ENCODE assay signal across 9 cellular contexts in the genomic region with DNA sequence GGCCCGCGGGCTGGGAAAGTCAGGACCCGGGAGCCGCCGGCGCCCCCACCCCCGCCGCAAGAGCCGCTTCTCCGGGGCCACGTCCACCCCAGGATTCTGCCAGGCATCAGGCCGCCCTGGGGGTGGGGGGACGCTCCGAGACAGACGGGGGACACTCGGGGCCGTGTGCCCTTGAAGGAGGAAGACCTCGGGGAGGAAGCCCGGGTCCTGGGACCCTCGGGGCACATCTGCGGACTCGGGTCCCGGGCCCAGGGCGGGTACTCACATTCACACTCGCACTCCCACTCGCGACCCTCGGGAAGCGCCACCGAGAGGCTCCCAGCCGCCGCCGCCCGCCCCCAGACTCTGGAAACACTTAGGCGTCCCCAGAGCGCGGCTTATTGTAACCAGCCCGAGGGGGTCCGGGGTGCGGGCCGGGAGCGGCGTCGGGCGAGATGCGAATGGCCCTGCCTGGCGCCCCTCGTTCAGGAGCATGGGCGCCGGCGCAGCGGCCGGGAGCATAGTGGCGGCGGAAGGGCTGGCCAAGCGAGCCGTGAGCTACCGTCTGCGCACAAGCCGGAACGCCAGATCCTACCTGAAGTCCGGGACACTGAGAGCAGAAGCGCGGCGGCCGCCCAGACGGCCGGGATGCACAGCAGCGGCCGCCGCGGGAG. TPM values are rescaled to one million over a fixed set of nuclear protein-coding genes. Genes with fewer than 3 reads are reported as not detected.
DNase-seq lines count a peak whose midpoint lies in the region; ATAC-seq and TF ChIP-seq lines count a peak whose summit lies in the region.
"Had no signal": no experiment of that assay in that cellular context is flagged by ENCODE, and none has a peak within 500 bp of the region (broad histone marks: within the 10 kb centered on the region; RNA-seq: fewer than 3 reads in every experiment).

No MANE protein-coding gene starts in this region.

- H3K36me3 ChIP-seq in body of pancreas (replicated peaks in 1 of 2; ENCODE audit: insufficient read depth in 1 of 2, low read depth in 2 of 2) (no peaks in the 10 kb centered on the region), upper lobe of left lung (no peaks in the 10 kb centered on the region)

- H3K4me1 ChIP-seq in body of pancreas = peaks cover 35% of the 10 kb centered on the region
- peaks cover 19 to 30% (median 23%) of the 10 kb centered on the region in 4 donors for H3K4me1 ChIP-seq in upper lobe of left lung

- H3K4me3 Mint-ChIP-seq in activated CD8-positive, alpha-beta memory T cell treated with anti-CD3 and anti-CD28 coated beads, Interleukin-2, amount 10 ng/mL, durations not matched to agents 7 days and 5 days = peak overlapping the region; percentile 51

- peak; percentile 29 for ATAC-seq in activated CD8-positive, alpha-beta memory T cell treated with anti-CD3 and anti-CD28 coated beads, Interleukin-2, amount 10 ng/mL, durations not matched to agents 7 days and 5 days
- peak; percentile 21 for ATAC-seq in body of pancreas
- ATAC-seq in left colon = peak; percentile 19
- ATAC-seq in upper lobe of left lung (ENCODE audit: low FRiP score in 2 of 2) = peak in 1 of 2 donors; percentile 18
- no peak for ATAC-seq in GM21447 (IDR thresholded peaks at IDR 0.05; ENCODE audit: unreplicated experiment)

- no peak for TF ChIP-seq EP300 in upper lobe of left lung (IDR thresholded peaks at IDR 0.05)

- no peaks in the 10 kb centered on the region for H3K36me3 Mint-ChIP-seq in activated CD8-positive, alpha-beta memory T cell treated with anti-CD3 and anti-CD28 coated beads, Interleukin-2, amount 10 ng/mL, durations not matched to agents 7 days and 5 days

- H3K4me3 ChIP-seq in body of pancreas (peak overlapping the region in 1 of 2 donors; percentile 35), upper lobe of left lung (peak overlapping the region; percentile 40 to 51 (median 43))

- intact Hi-C loops in body of pancreas (cut with DNase I) (no loop called here), left colon (cut with DNase I, micrococcal nuclease) (loop anchor here in 1 of 2 donors (10.0 kb wide), 1 partner anchor 175 kb away; no protein-coding TSS in a partner anchor)

- DNase-seq in activated CD8-positive, alpha-beta memory T cell treated with anti-CD3 and anti-CD28 coated beads, Interleukin-2, amount 10 ng/mL, durations not matched to agents 7 days and 5 days = no peak
- DNase-seq in activated CD8-positive, alpha-beta memory T cell treated with anti-CD3 and anti-CD28 coated beads for 24 hours = no peak
- DNase-seq in body of pancreas = peak in 1 of 4 donors; percentile 16
- DNase-seq in left colon = peak in 1 of 2 donors; percentile 31
- DNase-seq in upper lobe of left lung = peak in 1 of 2 donors; percentile 86
- no peak for DNase-seq in NCI-H187 treated with DMSO at 0.1 percent for 48 hours (lab: John Stamatoyannopoulos, UW)
- no peak for DNase-seq in DMS114 treated with DMSO at 0.1 percent for 48 hours (lab: John Stamatoyannopoulos, UW; ENCODE audit: unreplicated experiment)
- DNase-seq: stimulated activated naive CD4-positive, alpha-beta T cell had no signal

- H3K4me1 Mint-ChIP-seq in activated CD8-positive, alpha-beta memory T cell treated with anti-CD3 and anti-CD28 coated beads, Interleukin-2, amount 10 ng/mL, durations not matched to agents 7 days and 5 days = peaks cover 9% of the 10 kb centered on the region

- H3K9me3 ChIP-seq in body of pancreas (no peaks in the 10 kb centered on the region), upper lobe of left lung (peaks cover 0 to 5% (median 3%) of the 10 kb centered on the region in 4 donors)

- H3K9me3 Mint-ChIP-seq in activated CD8-positive, alpha-beta memory T cell treated with anti-CD3 and anti-CD28 coated beads, Interleukin-2, amount 10 ng/mL, durations not matched to agents 7 days and 5 days (ENCODE audit: low read depth) = no peaks in the 10 kb centered on the region

- 0 to 3% methylated on average over 7 to 68 of the region's 72 CpGs for WGBS in body of pancreas, 2 donors
- 4% methylated on average over 44 of the region's 72 CpGs; no CpG with 5 or more reads in 1 of the 2 donors for whole genome bisulfite sequencing in upper lobe of left lung, 2 donors

- H3K27me3 ChIP-seq in body of pancreas = peaks cover 0 to 29% of the 10 kb centered on the region in 2 donors
- H3K27me3 ChIP-seq in upper lobe of left lung = peaks cover 0 to 29% (median 13%) of the 10 kb centered on the region in 4 donors

- CTCF ChIA-PET in activated CD8-positive, alpha-beta memory T cell treated with anti-CD3 and anti-CD28 coated beads, Interleukin-2, amount 10 ng/mL, durations not matched to agents 7 days and 5 days (lab: Charles Lee) = interaction anchor here (0.7 to 8.5 kb wide), 26 partner anchors 11 to 525 kb away, joined by 3 to 74 read pairs (median 5); no protein-coding TSS in a partner anchor

- no peak overlapping the region for H3K27ac ChIP-seq in body of pancreas
- H3K27ac ChIP-seq in upper lobe of left lung = peak overlapping the region in 3 of 4 donors; percentile 71 to 74 (median 72)

- H3K27ac Mint-ChIP-seq in activated CD8-positive, alpha-beta memory T cell treated with anti-CD3 and anti-CD28 coated beads, Interleukin-2, amount 10 ng/mL, durations not matched to agents 7 days and 5 days = no peak overlapping the region

- peaks cover 81% of the 10 kb centered on the region for H3K27me3 Mint-ChIP-seq in activated CD8-positive, alpha-beta memory T cell treated with anti-CD3 and anti-CD28 coated beads, Interleukin-2, amount 10 ng/mL, durations not matched to agents 7 days and 5 days

- TF ChIP-seq POLR2A in body of pancreas (IDR thresholded peaks at IDR 0.05) (no peak), upper lobe of left lung (IDR thresholded peaks at IDR 0.05) (no peak)

- TF ChIP-seq CTCF in body of pancreas (IDR thresholded peaks at IDR 0.05) = no peak
- no peak for TF ChIP-seq CTCF in upper lobe of left lung (IDR thresholded peaks at IDR 0.05)

RNA-seq across cellular contexts. Expression of a gene that starts 0.6 kb away (rescaled TPM):
- 1 to 10 TPM; 3.0 to 3.2 TPM for total RNA-seq in activated CD8-positive, alpha-beta memory T cell treated with anti-CD3 and anti-CD28 coated beads, Interleukin-2, amount 10 ng/mL, durations not matched to agents 7 days and 5 days
- 1 to 10 TPM; 4.0 to 5.4 TPM for total RNA-seq in body of pancreas
- 1 to 10 TPM; 6.2 to 8.3 TPM for total RNA-seq in left colon
- total RNA-seq in upper lobe of left lung = 1 to 10 TPM; 2.7 to 8.1 (median 3.4) TPM

Comparison
In these comparisons a context has a peak if more than half of its experiments do, and no peak if none do; other contexts are left out.
1. H3K27ac ChIP-seq: peak in upper lobe of left lung (3 of 4); none in body of pancreas (0 of 4).